ENCODE assay signal across 8 cellular contexts in the genomic region with DNA sequence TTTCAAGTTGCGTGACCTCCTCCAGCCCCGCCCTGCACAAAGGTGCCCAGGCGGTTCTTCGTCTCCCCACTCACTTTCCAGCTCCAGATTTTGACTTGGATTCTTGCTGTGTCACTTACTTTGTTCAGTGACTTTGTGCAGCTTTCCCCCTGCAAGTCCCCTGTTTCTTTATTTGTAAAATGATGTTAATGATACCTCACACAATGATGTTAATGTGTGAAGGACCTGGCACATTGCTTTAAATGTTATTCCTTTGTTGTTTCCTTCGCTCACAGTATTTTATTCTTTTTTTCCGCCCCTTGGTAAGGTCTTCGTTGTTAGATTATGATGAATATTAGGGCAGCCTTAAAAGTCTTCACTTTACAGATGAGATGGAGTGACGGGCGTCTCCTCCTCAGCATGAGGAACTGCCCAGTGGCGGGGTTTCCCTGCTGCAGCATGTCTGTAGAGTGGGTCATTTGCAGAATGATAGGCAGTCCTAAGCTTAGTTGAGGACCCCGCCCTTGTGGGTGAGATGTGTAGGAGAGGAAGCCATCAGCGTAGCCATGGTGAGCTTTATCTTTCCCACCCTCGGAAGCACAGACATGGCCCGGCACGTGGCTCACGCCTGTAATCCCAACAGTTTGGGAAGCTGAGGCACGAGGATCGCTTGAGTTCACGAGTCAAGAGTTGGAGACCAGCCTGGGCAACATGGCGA. TPM values are rescaled to one million over a fixed set of nuclear protein-coding genes. Genes with fewer than 3 reads are reported as not detected.
DNase-seq lines count a peak whose midpoint lies in the region; ATAC-seq, FAIRE-seq and TF ChIP-seq lines count a peak whose summit lies in the region.

No MANE protein-coding gene starts in this region.

- peaks cover 13% of the 10 kb centered on the region for H3K36me3 Mint-ChIP-seq in brain

- no peaks in the 10 kb centered on the region for H3K9me3 Mint-ChIP-seq in brain

- H3K27ac ChIP-seq in Panc1 (ENCODE audit: low read length) (peak overlapping the region; percentile 94), kidney (ENCODE audit: low read depth in 2 of 2, low read length in 2 of 2) (peak overlapping the region; percentile 54 to 77)

- H3K36me3 ChIP-seq in Panc1 (ENCODE audit: control insufficient read depth, insufficient read depth, low read length) = peaks cover under 1% of the 10 kb centered on the region; the same call in 1 of the 2 replicates
- H3K36me3 ChIP-seq in kidney (ENCODE audit: control insufficient read depth in 1 of 2, insufficient read depth in 2 of 2, low read length in 2 of 2) = peaks cover 2 to 6% of the 10 kb centered on the region in 2 donors

- ATAC-seq in GM18508 (IDR thresholded peaks at IDR 0.05; ENCODE audit: insufficient read depth, unreplicated experiment) (peak; percentile 65), HG03103 (IDR thresholded peaks at IDR 0.05; ENCODE audit: low read depth, unreplicated experiment) (peak; percentile 44), Panc1 (peak; percentile 15; the same call in 1 of the 2 replicates)

- TF ChIP-seq CTCF in Panc1 (IDR thresholded peaks at IDR 0.05) (no peak), brain (conservative IDR thresholded peaks at IDR 0.05) (no peak), kidney (IDR thresholded peaks at IDR 0.05; ENCODE audit: borderline replicate concordance, extremely low read depth, insufficient read depth) (no peak)

- H3K27ac Mint-ChIP-seq in brain = peak overlapping the region; percentile 84 to 91 (median 87)

- FAIRE-seq in kidney (lab: Jason Lieb, UNC) = no peak

- H3K4me1 Mint-ChIP-seq in brain = peaks cover 19% of the 10 kb centered on the region

- intact Hi-C loops in Panc1 (cut with micrococcal nuclease; ENCODE audit: unreplicated experiment) (loop anchor here (10.0 kb wide), 1 partner anchor 60 kb away; no protein-coding TSS in a partner anchor), kidney (cut with DNase I) (no loop called here)

- CTCF ChIA-PET in Panc1 (lab: Charles Lee) = interaction anchor here (0.8 kb wide), 1 partner anchor 127 kb away, joined by 6 read pairs; no protein-coding TSS in a partner anchor

- no peaks in the 10 kb centered on the region for H3K9me3 ChIP-seq in Panc1 (ENCODE audit: control insufficient read depth, insufficient read depth, low read depth, low read length)
- no peaks in the 10 kb centered on the region for H3K9me3 ChIP-seq in kidney (ENCODE audit: control insufficient read depth in 1 of 2, low read length in 2 of 2)

- no peaks in the 10 kb centered on the region for H3K27me3 Mint-ChIP-seq in brain

- DNase-seq in AML-193 (lab: John Stamatoyannopoulos, UW) = peak; percentile 44 to 50
- DNase-seq in Panc1 (ENCODE audit: low read depth, low spot score) = no peak
- no peak for DNase-seq in kidney
- peak; percentile 7 for DNase-seq in stimulated activated CD4-positive, alpha-beta T cell treated with anti-CD3 and anti-CD28 coated beads, Interleukin-4, amount 100 ng/mL, for 1 hour
- DNase-seq in NCI-H1092 (lab: John Stamatoyannopoulos, UW) = no peak

- in situ Hi-C loops in Panc1 (cut with HindIII; ENCODE audit: low pct_unique_long_range_greater_than_20kb, low sequenced_read_pairs) = no loop called here

- peak overlapping the region; percentile 72 to 82 for H3K9ac ChIP-seq in kidney (ENCODE audit: low read length in 2 of 2)

- peaks cover 10% of the 10 kb centered on the region for H3K4me1 ChIP-seq in Panc1 (ENCODE audit: control insufficient read depth, insufficient read depth, low read length)
- H3K4me1 ChIP-seq in kidney (ENCODE audit: control insufficient read depth in 1 of 2, insufficient read depth in 1 of 2, low read depth in 1 of 2, low read length in 2 of 2) = peaks cover 0 to 9% of the 10 kb centered on the region in 2 donors

- peak overlapping the region; percentile 70 to 78 for H3K4me3 ChIP-seq in Panc1 (ENCODE audit: low read depth in 2 of 2, low read length in 2 of 2)
- H3K4me3 ChIP-seq in kidney (ENCODE audit: low read length in 2 of 2) = peak overlapping the region; percentile 71 to 94

- H3K4me3 Mint-ChIP-seq in brain = peak overlapping the region; percentile 85 to 96 (median 94)

- POLR2A ChIA-PET in Panc1 (lab: Charles Lee) = interaction anchor here (0.6 kb wide), 1 partner anchor 142 kb away, joined by 3 read pairs; no protein-coding TSS in a partner anchor

- no TSS peak for BruUV-seq in Panc1 (replicated peaks; lab: Mats Ljungman, UMichigan)

- H3K27me3 ChIP-seq in Panc1 (ENCODE audit: control insufficient read depth, insufficient read depth, low read length) = no peaks in the 10 kb centered on the region

RNA-seq across cellular contexts. Expression of a gene that starts 0.7 kb away (rescaled TPM):
- 97.2 TPM for total RNA-seq in Panc1 (2021; ENCODE audit: unreplicated experiment)
- polyA plus RNA-seq in Panc1 (2012; ENCODE audit: insufficient read length) = 78.9 TPM
- 30.4 TPM for polyA plus RNA-seq in brain (ENCODE audit: insufficient read depth, low read depth, low replicate concordance)
- total RNA-seq in kidney = 57.5 TPM
- 180 TPM for polyA plus RNA-seq in kidney (ENCODE audit: insufficient read depth, low read depth, low replicate concordance)

Comparison
In these comparisons a context has a peak if more than half of its experiments do, and no peak if none do; other contexts are left out.
1. DNase-seq: peak in AML-193 (2 of 2) and stimulated activated CD4-positive, alpha-beta T cell treated with anti-CD3 and anti-CD28 coated beads, Interleukin-4, amount 100 ng/mL, for 1 hour (single experiment); none in Panc1 (single experiment), kidney (single experiment) and NCI-H1092 (single experiment).
2. ATAC-seq: peak in every context shown above with its lines; median percentile 65 in GM18508; 44 in HG03103; 15 in Panc1.